1 cellular context compared by ENCODE assay signal in genomic region chr1:119635801-119636390, GRCh38.
TF ChIP-seq lines count a peak whose summit lies in the region.

No MANE protein-coding gene starts in this region.

TF ChIP-seq in GM12878, 131 proteins besides CTCF, POLR2A, EP300 and RAD21 (continued from another document):
- no peak for TF ChIP-seq ZNF592 (IDR thresholded peaks at IDR 0.05)
- no peak for TF ChIP-seq STAT1 (conservative IDR thresholded peaks at IDR 0.05)
- TF ChIP-seq NFIC (IDR thresholded peaks at IDR 0.05; ENCODE audit: low read depth, low read length): no peak
- TF ChIP-seq ZBTB40 (IDR thresholded peaks at IDR 0.05; ENCODE audit: borderline replicate concordance): no peak
- no peak for TF ChIP-seq SMC3 (IDR thresholded peaks at IDR 0.05; ENCODE audit: borderline replicate concordance, low read length)
